ENCODE assay signal across 16 cellular contexts in genomic region chr4:139675156-139675555, GRCh38. TPM values are rescaled to one million over a fixed set of nuclear protein-coding genes. Genes with fewer than 3 reads are reported as not detected.
DNase-seq lines count a peak whose midpoint lies in the region; ATAC-seq and TF ChIP-seq lines count a peak whose summit lies in the region.
"Had no signal": no experiment of that assay in that cellular context is flagged by ENCODE, and none has a peak within 500 bp of the region (broad histone marks: within the 10 kb centered on the region; RNA-seq: fewer than 3 reads in every experiment).

No MANE protein-coding gene starts in this region.

- H3K4me1 ChIP-seq in neutrophil (ENCODE audit: control insufficient read depth in 1 of 2, insufficient read depth in 1 of 2, low read depth in 1 of 2, low read length in 1 of 2) (peaks cover 13 to 18% of the 10 kb centered on the region in 2 experiments), tibial nerve (no peaks in the 10 kb centered on the region)
- H3K4me1 ChIP-seq: colonic mucosa had no signal

- peak; percentile 85 for ATAC-seq in GM18511 (IDR thresholded peaks at IDR 0.05; ENCODE audit: unreplicated experiment)
- ATAC-seq in HG03378 (IDR thresholded peaks at IDR 0.05; ENCODE audit: unreplicated experiment) = peak; percentile 81
- peak; percentile 94 for ATAC-seq in activated B cell treated with CpG ODN at 0.5 μM for 24 hours (ENCODE audit: low read depth)
- ATAC-seq in activated T-helper 17 cell treated with anti-CD3 and anti-CD28 coated beads, Interleukin-2, amount 50 U/mL, for 72 hours (replicated peaks) = no peak
- ATAC-seq in GM19023 (IDR thresholded peaks at IDR 0.05; ENCODE audit: unreplicated experiment) = no peak
- ATAC-seq: Panc1 had no signal

- no peak overlapping the region for H3K4me3 ChIP-seq in neutrophil (ENCODE audit: low read depth in 1 of 2, low read length in 1 of 2)
- no peak overlapping the region for H3K4me3 ChIP-seq in tibial nerve
- H3K4me3 ChIP-seq: colonic mucosa, GM23248 had no signal

- CTCF ChIA-PET in activated B cell treated with CpG ODN at 0.5 μM for 24 hours (lab: Charles Lee) = no interaction called here

- peak overlapping the region; percentile 13 for H3K27ac Mint-ChIP-seq in activated B cell treated with CpG ODN at 0.5 μM for 24 hours
- H3K27ac Mint-ChIP-seq in activated T-helper 17 cell treated with anti-CD3 and anti-CD28 coated beads, Interleukin-2, amount 50 U/mL, for 72 hours = no peak overlapping the region
- no peak overlapping the region for H3K27ac Mint-ChIP-seq in HFFc6
- H3K27ac Mint-ChIP-seq: activated naive CD4-positive, alpha-beta T cell treated with anti-CD3 and anti-CD28 coated beads, Interleukin-2, amount 10 ng/mL, durations not matched to agents 7 days and 5 days had no signal

- TF ChIP-seq CTCF in activated B cell treated with CpG ODN at 0.5 μM for 24 hours (IDR thresholded peaks at IDR 0.05) (no peak), neutrophil (IDR thresholded peaks at IDR 0.05) (no peak), tibial nerve (IDR thresholded peaks at IDR 0.05) (no peak), HFFc6 (IDR thresholded peaks at IDR 0.05) (no peak)

- intact Hi-C loops in activated B cell treated with CpG ODN at 0.5 μM for 24 hours (cut with micrococcal nuclease) = no loop called here

- WGBS in tibial nerve, 2 donors = 88 to 96% methylated on average over 5 of the region's 5 CpGs

- H3K9me3 Mint-ChIP-seq in activated B cell treated with CpG ODN at 0.5 μM for 24 hours (peaks cover 4% of the 10 kb centered on the region), HFFc6 (no peaks in the 10 kb centered on the region)
- no peaks in the 10 kb centered on the region for H3K9me3 Mint-ChIP-seq in activated T-helper 17 cell treated with anti-CD3 and anti-CD28 coated beads, Interleukin-2, amount 50 U/mL, for 72 hours
- H3K9me3 Mint-ChIP-seq: activated naive CD4-positive, alpha-beta T cell treated with anti-CD3 and anti-CD28 coated beads, Interleukin-2, amount 10 ng/mL, durations not matched to agents 7 days and 5 days; CD4-positive, alpha-beta memory T cell had no signal

- H3K27me3 Mint-ChIP-seq in activated B cell treated with CpG ODN at 0.5 μM for 24 hours (no peaks in the 10 kb centered on the region), HFFc6 (ENCODE audit: insufficient read depth) (peaks cover 2% of the 10 kb centered on the region)
- H3K27me3 Mint-ChIP-seq in activated T-helper 17 cell treated with anti-CD3 and anti-CD28 coated beads, Interleukin-2, amount 50 U/mL, for 72 hours = no peaks in the 10 kb centered on the region
- H3K27me3 Mint-ChIP-seq: activated naive CD4-positive, alpha-beta T cell treated with anti-CD3 and anti-CD28 coated beads, Interleukin-2, amount 10 ng/mL, durations not matched to agents 7 days and 5 days; CD4-positive, alpha-beta memory T cell had no signal

- H3K4me1 Mint-ChIP-seq in activated B cell treated with CpG ODN at 0.5 μM for 24 hours (peaks cover 13% of the 10 kb centered on the region), HFFc6 (ENCODE audit: low read depth) (no peaks in the 10 kb centered on the region)
- H3K4me1 Mint-ChIP-seq in activated T-helper 17 cell treated with anti-CD3 and anti-CD28 coated beads, Interleukin-2, amount 50 U/mL, for 72 hours = no peaks in the 10 kb centered on the region

- H3K9me3 ChIP-seq in neutrophil = no peaks in the 10 kb centered on the region
- no peaks in the 10 kb centered on the region for H3K9me3 ChIP-seq in tibial nerve
- H3K9me3 ChIP-seq: colonic mucosa had no signal

- peak overlapping the region; percentile 80 for H3K27ac ChIP-seq in neutrophil
- H3K27ac ChIP-seq in tibial nerve = no peak overlapping the region
- H3K27ac ChIP-seq: colonic mucosa, GM23248 had no signal

- DNase-seq in activated B cell treated with CpG ODN at 0.5 μM for 24 hours (no peak), tibial nerve (ENCODE audit: low spot score in 2 of 2) (no peak), HFFc6 (no peak)
- DNase-seq: activated CD4-positive, CD25-positive, alpha-beta regulatory T cell; activated naive CD4-positive, alpha-beta T cell treated with anti-CD3 and anti-CD28 coated beads, Interleukin-2, amount 10 ng/mL, durations not matched to agents 7 days and 5 days; CD4-positive, alpha-beta memory T cell; colonic mucosa; GM23248; mesenchymal stem cell; NCI-H1092 treated with DMSO at 0.1 percent for 48 hours had no signal

- TF ChIP-seq EP300 in tibial nerve (IDR thresholded peaks at IDR 0.05) = peak in 1 of 2 donors; percentile 31

- no peak for TF ChIP-seq POLR2A in tibial nerve (IDR thresholded peaks at IDR 0.05)

- POLR2A ChIA-PET in activated B cell treated with CpG ODN at 0.5 μM for 24 hours (lab: Charles Lee) = interaction anchor here (0.9 kb wide), 1 partner anchor 9 kb away, joined by 3 read pairs; no protein-coding TSS in a partner anchor

- H3K36me3 ChIP-seq in neutrophil (peaks cover 16% of the 10 kb centered on the region), tibial nerve (peaks cover 0 to 21% (median 0%) of the 10 kb centered on the region in 3 donors)
- H3K36me3 ChIP-seq: colonic mucosa had no signal

- H3K27me3 ChIP-seq in neutrophil (no peaks in the 10 kb centered on the region), tibial nerve (no peaks in the 10 kb centered on the region)
- H3K27me3 ChIP-seq: colonic mucosa had no signal

- H3K4me3 Mint-ChIP-seq in activated B cell treated with CpG ODN at 0.5 μM for 24 hours = peak overlapping the region; percentile 21
- H3K4me3 Mint-ChIP-seq in activated T-helper 17 cell treated with anti-CD3 and anti-CD28 coated beads, Interleukin-2, amount 50 U/mL, for 72 hours = no peak overlapping the region
- no peak overlapping the region for H3K4me3 Mint-ChIP-seq in HFFc6
- H3K4me3 Mint-ChIP-seq: activated naive CD4-positive, alpha-beta T cell treated with anti-CD3 and anti-CD28 coated beads, Interleukin-2, amount 10 ng/mL, durations not matched to agents 7 days and 5 days; CD4-positive, alpha-beta memory T cell had no signal

- H3K36me3 Mint-ChIP-seq in activated B cell treated with CpG ODN at 0.5 μM for 24 hours (ENCODE audit: low read depth) = no peaks in the 10 kb centered on the region
- peaks cover 5% of the 10 kb centered on the region for H3K36me3 Mint-ChIP-seq in activated T-helper 17 cell treated with anti-CD3 and anti-CD28 coated beads, Interleukin-2, amount 50 U/mL, for 72 hours (ENCODE audit: low read depth)
- no peaks in the 10 kb centered on the region; the same call in 1 of the 2 replicates for H3K36me3 Mint-ChIP-seq in HFFc6 (ENCODE audit: low read depth)

RNA-seq across cellular contexts. Expression of gene MGST2, which starts 9.5 kb away (rescaled TPM):
- 0.71 and 1.2 TPM in 2 replicates for total RNA-seq in activated B cell treated with CpG ODN at 0.5 μM for 24 hours
- total RNA-seq in activated T-helper 17 cell treated with anti-CD3 and anti-CD28 coated beads, Interleukin-2, amount 50 U/mL, for 72 hours = 10 to 100 TPM; 29.2 to 32.0 TPM
- 10 to 100 TPM; 12.2 to 27.3 (median 26.8) TPM for total RNA-seq in tibial nerve
- 10 to 100 TPM in 1 of 6 experiments, 1 to 10 TPM in 5; 5.0 to 11.4 (median 5.7) TPM for total RNA-seq in HFFc6 (2021; fragmentation: NEBNext Ultra II Directional; extraction: Animal tissue kit (Norgen Biotek cat#: 25700))

Comparison
In these comparisons a context has a peak if more than half of its experiments do, and no peak if none do; other contexts are left out.
1. ATAC-seq: peak in GM18511 (single experiment), HG03378 (single experiment) and activated B cell treated with CpG ODN at 0.5 μM for 24 hours (single experiment); none in activated T-helper 17 cell treated with anti-CD3 and anti-CD28 coated beads, Interleukin-2, amount 50 U/mL, for 72 hours (single experiment) and GM19023 (single experiment).